In the genomic region with DNA sequence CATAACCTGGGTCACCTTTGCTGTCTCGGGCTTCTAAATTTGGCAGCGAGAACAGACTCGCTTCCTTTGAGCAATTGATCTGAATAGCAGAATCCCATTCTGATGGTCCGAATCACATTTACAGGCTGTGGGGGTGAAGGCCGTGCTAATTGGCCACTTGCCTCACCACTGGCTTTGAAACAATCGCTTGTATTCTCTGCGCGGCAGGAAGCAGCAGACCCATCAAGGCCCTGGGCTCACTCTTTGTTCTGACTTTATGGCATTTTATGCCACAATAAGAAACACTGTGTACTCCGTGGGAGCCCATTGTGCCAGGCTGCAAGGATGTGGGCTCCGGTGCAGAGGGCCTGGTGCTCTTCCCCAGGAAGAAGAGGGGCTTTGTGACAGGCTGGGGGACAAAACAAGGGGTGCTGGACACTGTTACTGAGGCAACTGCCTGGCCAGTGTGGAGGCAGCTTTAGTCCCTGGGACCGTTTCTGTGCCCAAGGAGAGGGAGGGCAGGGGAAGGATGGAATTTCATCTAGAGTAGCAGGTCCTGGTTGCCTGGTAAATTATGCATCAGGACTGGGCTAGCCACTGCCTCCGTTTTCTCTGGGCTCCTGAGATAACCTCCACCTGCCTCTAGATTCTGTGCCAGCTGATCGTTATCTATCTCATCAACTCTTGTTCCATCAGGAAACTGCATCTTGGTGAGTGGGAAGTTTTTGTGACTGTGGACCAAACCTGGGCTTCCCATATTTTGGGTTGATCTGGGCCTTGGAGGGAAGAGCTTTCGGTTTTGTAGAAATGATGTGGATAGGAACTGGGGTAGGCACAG, we compare ENCODE assay signal across 8 cellular contexts.
DNase-seq lines count a peak whose midpoint lies in the region; ATAC-seq lines count a peak whose summit lies in the region.

No MANE protein-coding gene starts in this region.

- peaks cover 15% of the 10 kb centered on the region for H3K9me3 ChIP-seq in neuron (ENCODE audit: low read length)

- peak overlapping the region; percentile 60 for H3K4me3 ChIP-seq in neuron (ENCODE audit: low read length)

- DNase-seq in C1 segment of cervical spinal cord (lab: John Stamatoyannopoulos, UW): peak in 11 of 14 donors; percentile 30 to 85 (median 71)
- DNase-seq in RPMI7951 (ENCODE audit: low read depth): peak; percentile 46
- peak; percentile 93 for DNase-seq in foreskin melanocyte
- DNase-seq in CD1c-positive myeloid dendritic cell (ENCODE audit: extremely low spot score): no peak

- H3K4me1 ChIP-seq in neuron (ENCODE audit: insufficient read depth, low read length): peaks cover 16% of the 10 kb centered on the region

- no peaks in the 10 kb centered on the region for H3K27me3 ChIP-seq in neuron (ENCODE audit: insufficient read depth, low read length)

- H2AFZ ChIP-seq in neuron (ENCODE audit: low read depth, low read length): peak overlapping the region; percentile 46

- ATAC-seq in HG03045 (IDR thresholded peaks at IDR 0.05; ENCODE audit: unreplicated experiment): no peak
- ATAC-seq in HG02571 (IDR thresholded peaks at IDR 0.05; ENCODE audit: unreplicated experiment): no peak
- no peak for ATAC-seq in GM21515 (IDR thresholded peaks at IDR 0.05; ENCODE audit: unreplicated experiment)

- no peaks in the 10 kb centered on the region for H3K36me3 ChIP-seq in neuron (ENCODE audit: insufficient read depth, low read length)
